ENCODE assay signal across 23 cellular contexts in the genomic region with DNA sequence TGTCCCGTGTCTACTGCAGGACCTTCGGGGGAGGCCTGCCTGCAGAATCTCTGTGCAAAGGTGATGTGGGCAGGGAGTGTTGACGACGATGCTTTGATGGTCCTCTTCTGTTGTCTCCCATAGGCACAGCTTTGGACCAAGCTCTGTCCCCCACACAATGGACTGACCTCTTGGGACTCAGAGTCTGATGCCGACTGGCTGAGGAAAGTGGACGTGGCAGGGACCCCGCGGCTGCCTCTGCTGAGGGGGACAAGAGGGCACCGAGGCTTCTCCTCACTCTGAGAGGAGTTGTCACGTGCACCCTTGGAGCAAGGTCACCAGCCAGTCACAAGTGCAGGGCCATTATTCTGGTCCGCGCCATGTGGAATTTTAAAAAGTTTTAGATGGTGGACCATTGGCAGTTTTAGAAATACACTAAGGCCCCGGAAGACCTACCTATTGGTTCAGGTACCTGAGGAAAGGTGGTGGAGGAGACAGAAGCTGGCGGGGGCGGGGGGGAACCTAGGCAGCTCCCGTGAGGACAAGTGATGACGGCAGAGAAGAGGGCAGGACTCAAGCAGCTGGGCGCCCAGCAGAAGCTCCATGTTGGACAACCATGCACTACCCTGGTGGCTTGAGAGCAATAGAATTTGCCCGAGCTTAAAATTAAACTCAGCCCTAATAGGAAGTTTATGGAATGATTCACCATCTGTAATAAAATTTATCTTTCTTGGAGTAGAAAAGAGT.
"Had no signal": no experiment of that assay in that cellular context is flagged by ENCODE, and none has a peak within 500 bp of the region (broad histone marks: within the 10 kb centered on the region; RNA-seq: fewer than 3 reads in every experiment).

No MANE protein-coding gene starts in this region.

- H3K9me3 ChIP-seq: gastroesophageal sphincter, mucosa of descending colon, thoracic aorta had no signal

- H3K27ac ChIP-seq: coronary artery, gastroesophageal sphincter, SK-N-MC, thoracic aorta, VCaP had no signal

- H3K27me3 ChIP-seq: dorsolateral prefrontal cortex had no signal

- H3K4me3 ChIP-seq: coronary artery, dorsolateral prefrontal cortex, gastroesophageal sphincter, lung, mucosa of descending colon, SK-N-MC, smooth muscle cell, thoracic aorta had no signal

- H3K4me1 ChIP-seq: gastroesophageal sphincter had no signal

- H3K36me3 ChIP-seq: gastroesophageal sphincter, thoracic aorta had no signal

- DNase-seq: activated CD4-positive, alpha-beta T cell treated with anti-CD3 and anti-CD28 coated beads for 48 hours; activated CD4-positive, alpha-beta T cell treated with anti-CD3 and anti-CD28 coated beads, Interleukin-2, amount 50 U/mL, for 48 hours; activated CD8-positive, alpha-beta memory T cell treated with anti-CD3 and anti-CD28 coated beads for 24 hours; anterior cingulate cortex; effector memory CD4-positive, alpha-beta T cell; erythroblast; hippocampal formation; left cardiac atrium; mesendoderm; mucosa of descending colon; stimulated activated CD4-positive, alpha-beta T cell treated with anti-CD3 and anti-CD28 coated beads, Interleukin-15, amount 100 ng/mL, for 24 hours; stimulated activated CD4-positive, alpha-beta T cell treated with anti-CD3 and anti-CD28 coated beads, Interleukin-2, amount 100 ng/mL, for 24 hours; stimulated activated naive CD4-positive, alpha-beta T cell treated with Interleukin-2 at 50 U/mL for 16 hours; T-helper 9 cell had no signal

- ATAC-seq: activated CD4-positive, CD25-positive, alpha-beta regulatory T cell treated with anti-CD3 and anti-CD28 coated beads, Interleukin-2, amount 50 U/mL, for 24 hours; gastroesophageal sphincter; left cardiac atrium; mucosa of descending colon had no signal
